In genomic region chr10:15684768-15685167, GRCh38 we compare ENCODE assay signal across 1 cellular context.
A peak's percentile ranks its signal among the peaks of the same experiment; 100 is the strongest.
TF ChIP-seq lines count a peak whose summit lies in the region.

No MANE protein-coding gene starts in this region.

TF ChIP-seq in K562, 482 proteins besides CTCF, POLR2A, EP300 and RAD21 (continued from another document):
- TF ChIP-seq SPI1 (IDR thresholded peaks at IDR 0.05; ENCODE audit: borderline replicate concordance, low read depth, low read length): peak; percentile 84
- no peak for TF ChIP-seq CC2D1A (IDR thresholded peaks at IDR 0.05)
- no peak for TF ChIP-seq CBFB (CRISPR knock-in tag; IDR thresholded peaks at IDR 0.05)
- TF ChIP-seq STAT5B (CRISPR knock-in tag; IDR thresholded peaks at IDR 0.05): no peak
- TF ChIP-seq KLF13 (tag; IDR thresholded peaks at IDR 0.05; ENCODE audit: borderline replicate concordance, low read depth): no peak
- no peak for TF ChIP-seq REST (CRISPR knock-in tag; IDR thresholded peaks at IDR 0.05; ENCODE audit: low read depth)
TF ChIP-seq in K562: peak in this region for 4.
